In the genomic region with DNA sequence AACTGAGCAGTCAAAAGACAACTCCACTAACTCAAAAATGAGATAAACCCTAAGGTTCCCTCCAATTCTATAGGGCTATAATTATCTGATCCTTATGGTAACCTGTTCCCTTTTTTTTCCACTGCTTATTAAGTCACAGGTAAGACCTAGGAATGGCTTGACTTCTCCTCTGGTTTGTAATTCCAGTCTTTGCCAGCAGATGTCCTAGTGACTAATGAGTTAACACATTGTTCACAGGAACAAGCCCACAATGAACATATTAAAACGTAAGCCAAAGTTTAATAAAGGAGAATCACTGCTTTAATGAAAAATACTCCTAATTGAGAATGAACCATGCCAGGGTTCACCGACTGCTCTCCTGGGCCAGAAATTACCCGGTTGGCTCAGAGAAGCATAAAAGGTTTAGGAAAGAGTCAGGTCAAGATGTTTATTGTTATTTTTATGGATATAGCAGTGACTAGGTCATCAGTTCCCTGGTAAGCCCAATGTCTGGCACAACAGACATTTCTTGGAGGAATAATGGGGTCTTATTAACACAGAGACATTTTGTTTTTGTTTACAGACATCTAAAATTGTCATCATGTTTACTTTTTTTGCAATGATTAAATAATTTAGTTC, we compare ENCODE assay signal across 8 cellular contexts.
DNase-seq lines count a peak whose midpoint lies in the region; ATAC-seq, FAIRE-seq and TF ChIP-seq lines count a peak whose summit lies in the region.

No MANE protein-coding gene starts in this region.

- H3K36me3 ChIP-seq in Loucy (ENCODE audit: insufficient read depth, low read length) (no peaks in the 10 kb centered on the region), RWPE2 (ENCODE audit: low read depth) (peaks cover 29% of the 10 kb centered on the region), bronchial epithelial cell (ENCODE audit: control insufficient read depth, insufficient read depth, low read length) (no peaks in the 10 kb centered on the region), thoracic aorta (no peaks in the 10 kb centered on the region)

- no peak overlapping the region for H2AFZ ChIP-seq in Loucy (ENCODE audit: low read length)

- no peaks in the 10 kb centered on the region for H3K4me1 ChIP-seq in Loucy (ENCODE audit: insufficient read depth, low read length, poor library complexity, severe bottlenecking)
- H3K4me1 ChIP-seq in RWPE2 (ENCODE audit: insufficient read depth, poor library complexity, severe bottlenecking) = no peaks in the 10 kb centered on the region
- no peaks in the 10 kb centered on the region for H3K4me1 ChIP-seq in thoracic aorta (ENCODE audit: control insufficient read depth in 1 of 2, low read depth in 2 of 2)

- H3K27me3 ChIP-seq in Loucy (ENCODE audit: insufficient read depth, low read length, poor library complexity, severe bottlenecking) (no peaks in the 10 kb centered on the region), RWPE2 (ENCODE audit: insufficient read depth, poor library complexity, severe bottlenecking) (no peaks in the 10 kb centered on the region), bronchial epithelial cell (ENCODE audit: control insufficient read depth, insufficient read depth, low read length) (no peaks in the 10 kb centered on the region), thoracic aorta (replicated peaks; ENCODE audit: insufficient read depth) (no peaks in the 10 kb centered on the region)

- peak; percentile 85 for ATAC-seq in GM21825 (IDR thresholded peaks at IDR 0.05; ENCODE audit: unreplicated experiment)
- peak; percentile 81 for ATAC-seq in RWPE2 (ENCODE audit: low read depth)
- peak; percentile 92 for ATAC-seq in left lobe of liver
- no peak for ATAC-seq in thoracic aorta (ENCODE audit: insufficient number of reproducible peaks, low FRiP score, low read depth)

- H3F3A ChIP-seq in Loucy (ENCODE audit: low read depth) = no peaks in the 10 kb centered on the region

- H3K4me3 ChIP-seq in Loucy (ENCODE audit: low read length, poor library complexity, severe bottlenecking) (no peak overlapping the region), RWPE2 (ENCODE audit: severe bottlenecking) (no peak overlapping the region), bronchial epithelial cell (ENCODE audit: low read depth, low read length) (no peak overlapping the region), thoracic aorta (no peak overlapping the region)

- no peak for FAIRE-seq in bronchial epithelial cell (lab: Jason Lieb, UNC)

- no peaks in the 10 kb centered on the region for H3K79me2 ChIP-seq in Loucy (ENCODE audit: insufficient read depth, low read length)

- no peak overlapping the region for H3K9ac ChIP-seq in Loucy (ENCODE audit: low read depth, low read length, poor library complexity, severe bottlenecking)

- H3K9me3 ChIP-seq in Loucy (ENCODE audit: insufficient read depth, low read depth, low read length) (no peaks in the 10 kb centered on the region), RWPE2 (ENCODE audit: severe bottlenecking) (no peaks in the 10 kb centered on the region), thoracic aorta (no peaks in the 10 kb centered on the region)

- peak; percentile 76 for TF ChIP-seq CTCF in Loucy (conservative IDR thresholded peaks at IDR 0.05; ENCODE audit: low read length)
- peak; percentile 85 for TF ChIP-seq CTCF in RWPE2 (IDR thresholded peaks at IDR 0.05; ENCODE audit: poor library complexity, severe bottlenecking)
- peak; percentile 49 for TF ChIP-seq CTCF in bronchial epithelial cell (IDR thresholded peaks at IDR 0.05; ENCODE audit: insufficient read depth, low read length, severe bottlenecking)
- TF ChIP-seq CTCF in thoracic aorta (IDR thresholded peaks at IDR 0.05) = peak; percentile 68

- H3K4me2 ChIP-seq in Loucy (ENCODE audit: low read depth, low read length, poor library complexity, severe bottlenecking) = no peak overlapping the region

- H3K27ac ChIP-seq in RWPE2 (ENCODE audit: poor library complexity, severe bottlenecking) = no peak overlapping the region
- H3K27ac ChIP-seq in thoracic aorta = no peak overlapping the region

- no peaks in the 10 kb centered on the region for H3K9me2 ChIP-seq in Loucy (replicated peaks; ENCODE audit: low read depth, low read length)

- no peaks in the 10 kb centered on the region for H4K20me1 ChIP-seq in Loucy (ENCODE audit: insufficient read depth, low read length, poor library complexity, severe bottlenecking)

- peak; percentile 30 for DNase-seq in activated T-cell treated with anti-CD3 and anti-CD28 coated beads for 24 hours (ENCODE audit: low read depth)
- no peak for DNase-seq in activated T-cell treated with anti-CD3 and anti-CD28 coated beads, Interleukin-2, amount 50 U/mL, for 48 hours
- no peak for DNase-seq in RWPE2 (ENCODE audit: low spot score)
- peak; percentile 85 for DNase-seq in bronchial epithelial cell (ENCODE audit: low read depth)
- no peak for DNase-seq in left lobe of liver (ENCODE audit: low spot score)
- no peak for DNase-seq in thoracic aorta (ENCODE audit: low spot score)

Comparison
In these comparisons a context has a peak if more than half of its experiments do, and no peak if none do; other contexts are left out.
1. DNase-seq: peak in activated T-cell treated with anti-CD3 and anti-CD28 coated beads for 24 hours (single experiment) and bronchial epithelial cell (single experiment); none in activated T-cell treated with anti-CD3 and anti-CD28 coated beads, Interleukin-2, amount 50 U/mL, for 48 hours (0 of 2), RWPE2 (single experiment), left lobe of liver (single experiment) and thoracic aorta (single experiment).
2. Peak in every context shown above with its lines, with median percentiles within 50 percentile points of each other: CTCF ChIP-seq.